Comparison of ENCODE assay signal across 18 cellular contexts in genomic region chr18:3715223-3716080, GRCh38.
A peak's percentile ranks its signal among the peaks of the same experiment; 100 is the strongest.
DNase-seq lines count a peak whose midpoint lies in the region; ATAC-seq, FAIRE-seq and TF ChIP-seq lines count a peak whose summit lies in the region.
"Had no signal": no experiment of that assay in that cellular context is flagged by ENCODE, and none has a peak within 500 bp of the region (broad histone marks: within the 10 kb centered on the region; RNA-seq: fewer than 3 reads in every experiment).

No MANE protein-coding gene starts in this region.

- no peak for TF ChIP-seq CTCF in neural cell (IDR thresholded peaks at IDR 0.05; ENCODE audit: poor library complexity, severe bottlenecking)

- H3K27ac ChIP-seq in neural cell (ENCODE audit: low read length), result peak overlapping the region; percentile 10
- H3K27ac ChIP-seq: esophagus squamous epithelium, neutrophil, SJSA1, upper lobe of left lung had no signal

- H3K4me3 ChIP-seq in HAP-1 (no peak overlapping the region), neural cell (ENCODE audit: low read length) (no peak overlapping the region)
- H3K4me3 ChIP-seq: esophagus squamous epithelium, SJSA1, upper lobe of left lung had no signal

- H3K4me1 ChIP-seq in HAP-1, result peaks cover 15% of the 10 kb centered on the region
- H3K4me1 ChIP-seq: SJSA1 had no signal

- no peaks in the 10 kb centered on the region for H3K79me2 ChIP-seq in neural cell (replicated peaks; ENCODE audit: insufficient read depth, low read length)

- in situ Hi-C loops in HAP-1 (cut with MboI; ENCODE audit: low sequenced_read_pairs), result loop anchor here (25.0 kb wide), 1 partner anchor 1347 kb away; no protein-coding TSS in a partner anchor

- no peak for TF ChIP-seq EP300 in neural cell (conservative IDR thresholded peaks at IDR 0.05; ENCODE audit: poor library complexity, severe bottlenecking)

- H3K9ac ChIP-seq in neural cell (ENCODE audit: low read length), result no peak overlapping the region

- no peak for TF ChIP-seq RAD21 in neural cell (conservative IDR thresholded peaks at IDR 0.05)

- no peak overlapping the region for H3K4me2 ChIP-seq in neural cell (ENCODE audit: low read length)

- H3K27me3 ChIP-seq in HAP-1 (ENCODE audit: low read depth) (no peaks in the 10 kb centered on the region), neural cell (ENCODE audit: insufficient read depth, low read depth, low read length) (no peaks in the 10 kb centered on the region)
- H3K27me3 ChIP-seq: esophagus squamous epithelium, upper lobe of left lung had no signal

- ATAC-seq in GM18858 (IDR thresholded peaks at IDR 0.05; ENCODE audit: unreplicated experiment) (no peak), HG02981 (IDR thresholded peaks at IDR 0.05; ENCODE audit: unreplicated experiment) (no peak), GM21381 (IDR thresholded peaks at IDR 0.05; ENCODE audit: unreplicated experiment) (no peak)
- ATAC-seq: HCT116; stimulated activated effector memory CD8-positive, alpha-beta T cell treated with anti-CD3 and anti-CD28 coated beads, Interleukin-12 subunit alpha, Interleukin-12 subunit beta, amount 100 ng/mL, for 72 hours had no signal

- H2AFZ ChIP-seq in neural cell (ENCODE audit: low read depth, low read length), result no peak overlapping the region

- H3K9me2 ChIP-seq in neural cell (ENCODE audit: insufficient read depth, low read length), result no peaks in the 10 kb centered on the region

- no peaks in the 10 kb centered on the region for H3K36me3 ChIP-seq in HAP-1 (replicated peaks)
- H3K36me3 ChIP-seq in neural cell (ENCODE audit: insufficient read depth, low read length), result no peaks in the 10 kb centered on the region
- H3K36me3 ChIP-seq: esophagus squamous epithelium, neutrophil, SJSA1, upper lobe of left lung had no signal

- H3K9me3 ChIP-seq in HAP-1, result no peaks in the 10 kb centered on the region
- H3K9me3 ChIP-seq in neural cell (ENCODE audit: low read length), result no peaks in the 10 kb centered on the region
- H3K9me3 ChIP-seq: esophagus squamous epithelium, neutrophil, SJSA1, upper lobe of left lung had no signal

- peak; percentile 18 to 72 for DNase-seq in HAP-1 (ENCODE audit: low spot score in 2 of 2)
- DNase-seq in NCI-H1417 treated with DMSO at 0.1 percent for 48 hours (lab: John Stamatoyannopoulos, UW), result peak; percentile 62
- peak; percentile 70 for DNase-seq in NCI-H748 treated with DMSO at 0.1 percent for 48 hours (lab: John Stamatoyannopoulos, UW)
- DNase-seq in RCC 7860 (ENCODE audit: low spot score), result no peak
- DNase-seq: esophagus squamous epithelium, head of caudate nucleus, islet precursor cell, Kasumi-1, upper lobe of left lung had no signal

- no peaks in the 10 kb centered on the region for H4K20me1 ChIP-seq in neural cell (ENCODE audit: insufficient read depth)

- no peak for FAIRE-seq in RCC 7860 (lab: Jason Lieb, UNC)
- FAIRE-seq: astrocyte had no signal

- no peaks in the 10 kb centered on the region for H3F3A ChIP-seq in neural cell (ENCODE audit: insufficient read depth, low read length, poor library complexity, severe bottlenecking)

TF ChIP-seq in neural cell, 6 proteins besides CTCF, POLR2A, EP300 and RAD21:
- TF ChIP-seq POLR2AphosphoS5 (IDR thresholded peaks at IDR 0.05), result no peak
- no peak for TF ChIP-seq EZH2 (IDR thresholded peaks at IDR 0.05; ENCODE audit: borderline replicate concordance, insufficient read depth, low read length, poor library complexity, severe bottlenecking)
- TF ChIP-seq SMC3 (conservative IDR thresholded peaks at IDR 0.05; ENCODE audit: poor library complexity), result no peak
- no peak for TF ChIP-seq MXI1 (conservative IDR thresholded peaks at IDR 0.05; ENCODE audit: poor library complexity, severe bottlenecking)
- TF ChIP-seq REST (IDR thresholded peaks at IDR 0.05; ENCODE audit: borderline replicate concordance), result no peak
- TF ChIP-seq TAF1 (IDR thresholded peaks at IDR 0.05; ENCODE audit: low read depth), result no peak
TF ChIP-seq in neural cell: peak in this region for 0.
